ENCODE assay signal across 34 cellular contexts in the genomic region with DNA sequence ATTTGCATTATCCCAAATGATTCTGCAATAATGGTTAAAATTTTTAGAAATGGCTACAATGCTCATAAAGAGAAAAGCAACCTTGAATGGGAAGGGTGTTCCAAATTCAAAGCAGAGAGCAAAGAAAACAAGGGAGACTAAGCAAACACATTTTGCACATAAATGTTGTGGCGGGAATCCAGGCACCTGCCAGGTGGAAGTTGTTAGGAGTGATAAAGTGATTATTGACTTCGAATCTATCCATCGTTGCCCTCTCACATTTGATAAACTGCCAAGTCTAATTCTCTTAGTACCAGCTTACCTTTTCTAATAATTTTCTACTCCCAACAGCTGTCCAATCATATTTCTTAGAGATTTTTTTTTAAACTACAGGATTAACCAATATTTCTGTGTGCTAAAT.
DNase-seq lines count a peak whose midpoint lies in the region; ATAC-seq, FAIRE-seq and TF ChIP-seq lines count a peak whose summit lies in the region.
"Had no signal": no experiment of that assay in that cellular context is flagged by ENCODE, and none has a peak within 500 bp of the region (broad histone marks: within the 10 kb centered on the region; RNA-seq: fewer than 3 reads in every experiment).

No MANE protein-coding gene starts in this region.

- WGBS in testis, 2 donors = 79 to 82% methylated on average over 3 of the region's 3 CpGs

- no peaks in the 10 kb centered on the region for H3K4me1 ChIP-seq in testis
- H3K4me1 ChIP-seq: BE2C, prostate gland, right lobe of liver, spleen, thyroid gland had no signal

- H3K36me3 ChIP-seq in testis (ENCODE audit: low read depth, missing control alignments) = no peaks in the 10 kb centered on the region
- H3K36me3 ChIP-seq: BE2C, prostate gland, right lobe of liver, spleen, thyroid gland had no signal

- TF ChIP-seq CTCF in testis (IDR thresholded peaks at IDR 0.05) = no peak

- no peaks in the 10 kb centered on the region for H3K27me3 ChIP-seq in testis
- H3K27me3 ChIP-seq: BE2C, right lobe of liver, spleen, thyroid gland had no signal

- intact Hi-C loops in testis (cut with DNase I; ENCODE audit: low total_unique reads) = no loop called here

- H3K4me3 ChIP-seq in testis = no peak overlapping the region
- H3K4me3 ChIP-seq: prostate gland, right lobe of liver, spleen, thyroid gland had no signal

- no peak for FAIRE-seq in GM19239 (lab: Jason Lieb, UNC)

- peak; percentile 23 for DNase-seq in COLO668 (lab: John Stamatoyannopoulos, UW; ENCODE audit: unreplicated experiment)
- DNase-seq in NCI-H1092 (lab: John Stamatoyannopoulos, UW) = peak; percentile 79
- DNase-seq in NCI-H1930 (lab: John Stamatoyannopoulos, UW) = peak; percentile 69 to 75
- peak; percentile 96 for DNase-seq in NCI-H748 treated with DMSO at 0.1 percent for 48 hours (lab: John Stamatoyannopoulos, UW)
- no peak for DNase-seq in GM19239 (ENCODE audit: insufficient read length, low spot score)
- DNase-seq in testis = no peak
- no peak for DNase-seq in stimulated activated CD4-positive, alpha-beta T cell treated with anti-CD3 and anti-CD28 coated beads, Interleukin-2, amount 100 ng/mL, for 48 hours
- DNase-seq: ACHN; activated CD4-positive, alpha-beta memory T cell treated with anti-CD3 and anti-CD28 coated beads for 36 hours; activated CD4-positive, alpha-beta T cell treated with anti-CD3 and anti-CD28 coated beads for 1 hour; activated CD8-positive, alpha-beta memory T cell treated with anti-CD3 and anti-CD28 coated beads, Interleukin-2, amount 50 U/mL, for 4 hours; activated naive CD4-positive, alpha-beta T cell; BE2C; caudate nucleus; CD8-positive, alpha-beta T cell; effector memory CD8-positive, alpha-beta T cell; erythroblast; GF-D8; hypothalamus; Kasumi-1; left cardiac atrium; naive thymus-derived CD8-positive, alpha-beta T cell; NCI-H226; nucleus accumbens; right lobe of liver; spleen; stimulated activated CD4-positive, alpha-beta T cell treated with anti-CD3 and anti-CD28 coated beads, Interleukin-2, amount 100 ng/mL, for 24 hours; stimulated activated CD8-positive, alpha-beta memory T cell treated with anti-CD3 and anti-CD28 coated beads, Interleukin-4, amount 100 ng/mL, for 48 hours; stimulated activated naive CD8-positive, alpha-beta T cell treated with anti-CD3 and anti-CD28 coated beads, Interleukin-15, amount 100 ng/mL, for 72 hours; thyroid gland had no signal

- no peak for ATAC-seq in GM18907 (IDR thresholded peaks at IDR 0.05; ENCODE audit: unreplicated experiment)
- ATAC-seq: CD8-positive, alpha-beta T cell; effector memory CD8-positive, alpha-beta T cell; HCT116; left cardiac atrium; naive thymus-derived CD8-positive, alpha-beta T cell; Panc1; stimulated activated naive CD8-positive, alpha-beta T cell treated with anti-CD3 and anti-CD28 coated beads, Interleukin-15, amount 100 ng/mL, for 72 hours had no signal

- no peaks in the 10 kb centered on the region for H3K9me3 ChIP-seq in testis
- H3K9me3 ChIP-seq: BE2C, prostate gland, right lobe of liver, spleen, thyroid gland had no signal

- no peak overlapping the region for H3K27ac ChIP-seq in testis
- H3K27ac ChIP-seq: prostate gland, right lobe of liver, spleen, thyroid gland had no signal

- no peak for TF ChIP-seq POLR2A in testis (IDR thresholded peaks at IDR 0.05)

Comparison
In these comparisons a context has a peak if more than half of its experiments do, and no peak if none do; other contexts are left out.
1. DNase-seq: peak in COLO668 (single experiment), NCI-H1092 (single experiment), NCI-H1930 (2 of 2) and NCI-H748 treated with DMSO at 0.1 percent for 48 hours (single experiment); none in GM19239 (single experiment), testis (single experiment) and stimulated activated CD4-positive, alpha-beta T cell treated with anti-CD3 and anti-CD28 coated beads, Interleukin-2, amount 100 ng/mL, for 48 hours (0 of 2).